In the genomic region with DNA sequence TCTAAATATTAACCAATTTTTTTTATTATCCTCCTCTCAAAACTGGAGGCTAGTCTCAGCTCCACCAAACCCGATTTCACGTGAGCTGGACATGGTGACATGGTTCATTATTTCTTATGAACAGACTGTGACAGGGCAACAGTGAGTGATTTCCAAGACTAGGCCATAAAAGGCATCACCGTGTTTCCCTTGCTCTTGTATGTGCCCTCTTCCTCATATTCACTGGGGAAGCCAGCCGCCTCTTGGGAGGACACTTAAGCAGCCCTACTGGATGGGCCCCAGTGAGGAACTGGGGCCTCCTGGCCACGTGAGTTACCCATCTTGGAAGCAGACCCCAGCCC, we compare ENCODE assay signal across 25 cellular contexts.
DNase-seq lines count a peak whose midpoint lies in the region; ATAC-seq and TF ChIP-seq lines count a peak whose summit lies in the region.
"Had no signal": no experiment of that assay in that cellular context is flagged by ENCODE, and none has a peak within 500 bp of the region (broad histone marks: within the 10 kb centered on the region; RNA-seq: fewer than 3 reads in every experiment).

No MANE protein-coding gene starts in this region.

- peaks cover 4% of the 10 kb centered on the region; the same call in 1 of the 2 replicates for H4K20me1 ChIP-seq in GM23248 (ENCODE audit: insufficient read depth)

- H3K27ac ChIP-seq in GM23248: peak overlapping the region; percentile 57
- peak overlapping the region; percentile 32 for H3K27ac ChIP-seq in brain microvascular endothelial cell
- peak overlapping the region; percentile 51 to 64 for H3K27ac ChIP-seq in tibial artery
- H3K27ac ChIP-seq in esophagus squamous epithelium: no peak overlapping the region
- H3K27ac ChIP-seq: gastroesophageal sphincter, left lung, neutrophil had no signal

- H3K4me3 ChIP-seq in GM23248: no peak overlapping the region
- H3K4me3 ChIP-seq in brain microvascular endothelial cell (ENCODE audit: low read depth, low read length): no peak overlapping the region
- H3K4me3 ChIP-seq in tibial artery: no peak overlapping the region
- H3K4me3 ChIP-seq in esophagus squamous epithelium: no peak overlapping the region
- H3K4me3 ChIP-seq: gastroesophageal sphincter, left lung had no signal

- peaks cover 74% of the 10 kb centered on the region for H3K4me1 Mint-ChIP-seq in osteocyte (ENCODE audit: unreplicated experiment)

- H3K36me3 Mint-ChIP-seq in osteocyte (ENCODE audit: unreplicated experiment): no peaks in the 10 kb centered on the region
- H3K36me3 Mint-ChIP-seq: CD4-positive, CD25-positive, alpha-beta regulatory T cell had no signal

- H3K4me2 ChIP-seq in GM23248 (ENCODE audit: unreplicated experiment): peak overlapping the region; percentile 49

- no peak overlapping the region for H2AFZ ChIP-seq in GM23248

- peak overlapping the region; percentile 29 for H3K4me3 Mint-ChIP-seq in osteocyte (ENCODE audit: unreplicated experiment)
- H3K4me3 Mint-ChIP-seq: activated CD4-positive, alpha-beta T cell treated with anti-CD3 and anti-CD28 coated beads, Interleukin-2, amount 10 ng/mL, durations not matched to agents 24 days and 14 days; CD4-positive, CD25-positive, alpha-beta regulatory T cell had no signal

- no peak for ATAC-seq in GM21529 (IDR thresholded peaks at IDR 0.05; ENCODE audit: unreplicated experiment)
- ATAC-seq: gastroesophageal sphincter, left lung, Panc1 had no signal

- H3K27me3 Mint-ChIP-seq in osteocyte (ENCODE audit: unreplicated experiment): no peaks in the 10 kb centered on the region
- H3K27me3 Mint-ChIP-seq: activated CD4-positive, alpha-beta T cell treated with anti-CD3 and anti-CD28 coated beads, Interleukin-2, amount 10 ng/mL, durations not matched to agents 24 days and 14 days; CD4-positive, CD25-positive, alpha-beta regulatory T cell had no signal

- no peak for TF ChIP-seq POLR2A in esophagus squamous epithelium (IDR thresholded peaks at IDR 0.05)

- H3K9ac ChIP-seq in GM23248: 0 out of 2 replicates have a peak overlapping the region, but pooled peaks have one; percentile 8

- in situ Hi-C loops in GM23248 (cut with MboI) (no loop called here), brain microvascular endothelial cell (cut with HindIII; ENCODE audit: low pct_ligation_motif_present, low sequenced_read_pairs) (no loop called here)

- H3K79me2 ChIP-seq in GM23248 (ENCODE audit: insufficient read depth): peaks cover 90% of the 10 kb centered on the region

- intact Hi-C loops in tibial artery (cut with DNase I; ENCODE audit: low total_unique reads): no loop called here
- intact Hi-C loops in esophagus squamous epithelium (cut with DNase I): no loop called here

- WGBS in GM23248 (ENCODE audit: low coverage in 1 of 2, low lambda C conversion rate in 2 of 2, missing lambda C conversion rate in 2 of 2), 2 experiments: 90 to 95% methylated on average over 5 of the region's 5 CpGs
- WGBS in esophagus squamous epithelium, 2 donors: 81 to 82% methylated on average over 3 to 5 of the region's 5 CpGs

- H3K9me3 ChIP-seq in GM23248 (ENCODE audit: low read depth) (no peaks in the 10 kb centered on the region), tibial artery (no peaks in the 10 kb centered on the region), esophagus squamous epithelium (no peaks in the 10 kb centered on the region)
- H3K9me3 ChIP-seq: gastroesophageal sphincter, left lung, neutrophil had no signal

- no peaks in the 10 kb centered on the region for H3K9me2 ChIP-seq in GM23248 (ENCODE audit: insufficient read depth)

- H3K27me3 ChIP-seq in GM23248 (replicated peaks; ENCODE audit: insufficient read depth): no peaks in the 10 kb centered on the region
- no peaks in the 10 kb centered on the region for H3K27me3 ChIP-seq in brain microvascular endothelial cell (replicated peaks)
- H3K27me3 ChIP-seq in tibial artery: no peaks in the 10 kb centered on the region
- H3K27me3 ChIP-seq in esophagus squamous epithelium: no peaks in the 10 kb centered on the region
- H3K27me3 ChIP-seq: gastroesophageal sphincter, left lung, neutrophil had no signal

- no peaks in the 10 kb centered on the region for H3K9me3 Mint-ChIP-seq in osteocyte (ENCODE audit: unreplicated experiment)
- H3K9me3 Mint-ChIP-seq: activated CD4-positive, alpha-beta T cell treated with anti-CD3 and anti-CD28 coated beads, Interleukin-2, amount 10 ng/mL, durations not matched to agents 24 days and 14 days; CD4-positive, CD25-positive, alpha-beta regulatory T cell had no signal

- DNase-seq in GM23248: no peak
- DNase-seq in brain microvascular endothelial cell: no peak
- peak; percentile 40 for DNase-seq in osteocyte (ENCODE audit: extremely low spot score, unreplicated experiment)
- no peak for DNase-seq in tibial artery
- DNase-seq in esophagus squamous epithelium (lab: John Stamatoyannopoulos, UW): no peak
- no peak for DNase-seq in kidney glomerular epithelial cell (lab: John Stamatoyannopoulos, UW)
- DNase-seq: activated CD4-positive, alpha-beta T cell treated with anti-CD3 and anti-CD28 coated beads, Interleukin-2, amount 10 ng/mL, durations not matched to agents 24 days and 14 days; activated naive CD4-positive, alpha-beta T cell treated with anti-CD3 and anti-CD28 coated beads, Interleukin-2, amount 50 U/mL, for 16 hours; CD4-positive, CD25-positive, alpha-beta regulatory T cell; hippocampal formation; KBM-7; left lung; mesendoderm; MM.1S; NCI-H2029; NCI-H526; NK-92 treated with Interleukin-12 subunit alpha and Interleukin-12 subunit beta, amount 100 ng/mL, for 24 hours; SHP77 treated with DMSO at 0.1 percent for 48 hours; small intestine; stimulated activated CD4-positive, alpha-beta T cell treated with anti-CD3 and anti-CD28 coated beads, Interleukin-1b, Interleukin-23, amount 100 ng/mL, for 48 hours; trophoblast cell had no signal

- peaks cover 25% of the 10 kb centered on the region for H3F3A ChIP-seq in GM23248 (ENCODE audit: insufficient read depth)

- peak overlapping the region; percentile 94 for H3K27ac Mint-ChIP-seq in osteocyte (ENCODE audit: unreplicated experiment)
- H3K27ac Mint-ChIP-seq: activated CD4-positive, alpha-beta T cell treated with anti-CD3 and anti-CD28 coated beads, Interleukin-2, amount 10 ng/mL, durations not matched to agents 24 days and 14 days had no signal

- TF ChIP-seq CTCF in brain microvascular endothelial cell (IDR thresholded peaks at IDR 0.05; ENCODE audit: low read depth, low read length, missing control alignments) (no peak), osteocyte (IDR thresholded peaks at IDR 0.05) (no peak), tibial artery (IDR thresholded peaks at IDR 0.05) (no peak), esophagus squamous epithelium (IDR thresholded peaks at IDR 0.05) (no peak)

- H3K36me3 ChIP-seq in GM23248 (ENCODE audit: low read depth): no peaks in the 10 kb centered on the region
- no peaks in the 10 kb centered on the region for H3K36me3 ChIP-seq in brain microvascular endothelial cell (replicated peaks)
- H3K36me3 ChIP-seq in tibial artery: no peaks in the 10 kb centered on the region
- no peaks in the 10 kb centered on the region for H3K36me3 ChIP-seq in esophagus squamous epithelium
- H3K36me3 ChIP-seq: gastroesophageal sphincter, left lung, neutrophil had no signal

- H3K4me1 ChIP-seq in GM23248 (ENCODE audit: insufficient read depth) (peaks cover 26% of the 10 kb centered on the region), tibial artery (peaks cover 0 to 54% (median 21%) of the 10 kb centered on the region in 4 donors), esophagus squamous epithelium (peaks cover 0 to 16% (median 6%) of the 10 kb centered on the region in 3 donors)

Comparison
In these comparisons a context has a peak if more than half of its experiments do, and no peak if none do; other contexts are left out.
1. H3K27ac ChIP-seq: peak in GM23248 (single experiment), brain microvascular endothelial cell (single experiment) and tibial artery (2 of 2); none in esophagus squamous epithelium (0 of 4).